Comparison of ENCODE assay signal across 24 cellular contexts in the genomic region with DNA sequence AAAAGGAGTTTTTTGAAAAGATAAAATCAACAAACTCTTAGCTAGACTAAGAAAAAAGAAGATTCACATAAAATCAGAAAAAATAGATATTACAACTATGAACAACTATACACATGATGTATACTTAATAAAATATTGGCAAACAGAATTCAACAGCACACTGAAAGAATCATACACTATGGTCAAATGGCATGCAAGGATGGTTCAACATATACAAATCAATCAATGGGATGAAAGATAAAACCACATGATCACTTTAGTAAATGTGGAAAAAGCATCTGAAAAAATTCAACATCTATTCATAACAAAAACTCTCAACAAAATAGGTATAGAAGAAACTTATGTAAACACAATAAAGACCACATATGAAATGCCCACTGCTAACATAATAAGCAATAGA.
A peak's percentile ranks its signal among the peaks of the same experiment; 100 is the strongest.
DNase-seq lines count a peak whose midpoint lies in the region; ATAC-seq, FAIRE-seq and TF ChIP-seq lines count a peak whose summit lies in the region.
"Had no signal": no experiment of that assay in that cellular context is flagged by ENCODE, and none has a peak within 500 bp of the region (broad histone marks: within the 10 kb centered on the region; RNA-seq: fewer than 3 reads in every experiment).

No MANE protein-coding gene starts in this region.

- FAIRE-seq in D721Med (lab: Jason Lieb, UNC) (peak; percentile 56), GM18507 (lab: Jason Lieb, UNC) (peak; percentile 39), K562 (lab: Jason Lieb, UNC) (no peak), H54 (lab: Jason Lieb, UNC) (no peak)
- FAIRE-seq: A549, GM12892 had no signal

- H3K27me3 ChIP-seq in K562 (ENCODE audit: control insufficient read depth in 2 of 2, insufficient read depth in 2 of 2, low read length in 2 of 2) (no peaks in the 10 kb centered on the region), H7 (ENCODE audit: control insufficient read depth, insufficient read depth, low read length) (no peaks in the 10 kb centered on the region)
- H3K27me3 ChIP-seq: BLaER1 treated with 17β-estradiol and CSF1 and Interleukin-3, amounts not matched to agents 10 nM and 100 nM had no signal

- TF ChIP-seq POLR2A in K562 (conservative IDR thresholded peaks at IDR 0.05), result no peak
- TF ChIP-seq POLR2A in H54 (IDR thresholded peaks at IDR 0.05; ENCODE audit: low read depth, low read length), result no peak

- H2AFZ ChIP-seq in K562 (ENCODE audit: low read depth, low read length), result no peak overlapping the region

- peaks cover 41% of the 10 kb centered on the region for H3K79me2 ChIP-seq in K562 (ENCODE audit: control insufficient read depth, insufficient read depth, low read length)

- H3K9ac ChIP-seq in K562 (ENCODE audit: insufficient read depth in 1 of 2, low read depth in 2 of 2, low read length in 2 of 2), result no peak overlapping the region
- H3K9ac ChIP-seq: BLaER1 treated with 17β-estradiol and CSF1 and Interleukin-3, amounts not matched to agents 10 nM and 100 nM had no signal

- BruUV-seq in K562 (replicated peaks; lab: Mats Ljungman, UMichigan), result no TSS peak

- no peak overlapping the region for H3K27ac ChIP-seq in K562 (ENCODE audit: extremely low read depth, low read depth, low read length)
- H3K27ac ChIP-seq: A549; BLaER1 treated with 17β-estradiol and CSF1 and Interleukin-3, amounts not matched to agents 10 nM and 100 nM; C4-2B had no signal

- CTCF ChIA-PET in K562 (lab: Yijun Ruan, JAX; ENCODE audit: low intra/inter-chr PET ratio), result no interaction called here

- H3K36me3 ChIP-seq in K562 (ENCODE audit: control insufficient read depth, insufficient read depth, low read length) (no peaks in the 10 kb centered on the region), H7 (replicated peaks; ENCODE audit: control insufficient read depth, insufficient read depth, low read length) (no peaks in the 10 kb centered on the region)

- no peak overlapping the region for H3K4me2 ChIP-seq in K562 (ENCODE audit: insufficient read depth, low read length)
- H3K4me2 ChIP-seq: A549; BLaER1 treated with 17β-estradiol and CSF1 and Interleukin-3, amounts not matched to agents 10 nM and 100 nM had no signal

- TF ChIP-seq CTCF in D721Med (IDR thresholded peaks at IDR 0.05; ENCODE audit: insufficient read depth, missing control alignments) (no peak), K562 (IDR thresholded peaks at IDR 0.05 in 2 of 3, conservative IDR thresholded peaks at IDR 0.05 in 1 of 3; ENCODE audit: insufficient read depth in 2 of 3, low read depth in 1 of 3, low read length in 3 of 3) (no peak)

- H3K9me3 ChIP-seq in K562 (replicated peaks; ENCODE audit: control insufficient read depth, insufficient read depth, low read depth, low read length), result peaks cover 6% of the 10 kb centered on the region; the same call in 1 of the 2 replicates

- TF ChIP-seq EP300 in K562 (IDR thresholded peaks at IDR 0.05; ENCODE audit: low read length), result no peak

- no peaks in the 10 kb centered on the region for H3K9me1 ChIP-seq in K562 (ENCODE audit: control insufficient read depth, insufficient read depth, low read length)

- in situ Hi-C loops in K562 (cut with MboI), result no loop called here

- POLR2A ChIA-PET in K562 (lab: Yijun Ruan, JAX), result no interaction called here

- TF ChIP-seq RAD21 in K562 (CRISPR knock-in tag; conservative IDR thresholded peaks at IDR 0.05 in 1 of 2, IDR thresholded peaks at IDR 0.05 in 1 of 2), result no peak

- intact Hi-C loops in K562 (cut with micrococcal nuclease), result no loop called here

- DNase-seq in D721Med (ENCODE audit: insufficient read length, low spot score) (no peak), GM18507 (ENCODE audit: extremely low spot score, insufficient read length, low read depth) (no peak), K562 (ENCODE audit: extremely low read depth in 1 of 4, low spot score in 3 of 4) (no peak), H54 (ENCODE audit: insufficient read length, low spot score) (no peak), H7 (no peak), inferior parietal cortex (ENCODE audit: extremely low spot score) (no peak), GF-D8 (lab: John Stamatoyannopoulos, UW) (no peak)
- DNase-seq: 8988T; AML-193; Caco-2; Calu3; CD4-positive, alpha-beta T cell; CD8-positive, alpha-beta T cell; DMS 273 treated with DMSO at 0.1 percent for 48 hours; DMS153; DMS53; DMS79; DND-41; EL had no signal

- no peaks in the 10 kb centered on the region for H3K4me1 ChIP-seq in K562 (replicated peaks in 1 of 2; ENCODE audit: control insufficient read depth in 2 of 2, insufficient read depth in 2 of 2, low read length in 2 of 2)
- H3K4me1 ChIP-seq: A549; BLaER1 treated with 17β-estradiol and CSF1 and Interleukin-3, amounts not matched to agents 10 nM and 100 nM; Caco-2 had no signal

- ATAC-seq in K562, result no peak
- ATAC-seq: A549; CD8-positive, alpha-beta T cell; GM12878 had no signal

- no peak overlapping the region for H3K4me3 ChIP-seq in K562
- H3K4me3 ChIP-seq in H7 (ENCODE audit: insufficient read depth, low read depth, low read length), result no peak overlapping the region
- H3K4me3 ChIP-seq: A549; BLaER1 treated with 17β-estradiol and CSF1 and Interleukin-3, amounts not matched to agents 10 nM and 100 nM; GM12878 had no signal

- H4K20me1 ChIP-seq in K562 (replicated peaks; ENCODE audit: control insufficient read depth, insufficient read depth, low read length), result no peaks in the 10 kb centered on the region

TF ChIP-seq in K562, 482 proteins besides CTCF, POLR2A, EP300 and RAD21:
- no peak for TF ChIP-seq SNIP1 (IDR thresholded peaks at IDR 0.05; ENCODE audit: low read depth)
- TF ChIP-seq ZNF324 (CRISPR knock-in tag; IDR thresholded peaks at IDR 0.05), result peak; percentile 97
- no peak for TF ChIP-seq GTF2E2 (tag; IDR thresholded peaks at IDR 0.05)
- no peak for TF ChIP-seq NFATC3 (IDR thresholded peaks at IDR 0.05)
- no peak for TF ChIP-seq POLR2AphosphoS5 (IDR thresholded peaks at IDR 0.05; ENCODE audit: control insufficient read depth, insufficient read depth, low read depth, low read length)
- no peak for TF ChIP-seq ZC3H4 (CRISPR knock-in tag; IDR thresholded peaks at IDR 0.05; ENCODE audit: borderline replicate concordance)
- peak; percentile 27 for TF ChIP-seq MEIS2 (IDR thresholded peaks at IDR 0.05; ENCODE audit: partially characterized antibody)
- TF ChIP-seq, protein P1, sequence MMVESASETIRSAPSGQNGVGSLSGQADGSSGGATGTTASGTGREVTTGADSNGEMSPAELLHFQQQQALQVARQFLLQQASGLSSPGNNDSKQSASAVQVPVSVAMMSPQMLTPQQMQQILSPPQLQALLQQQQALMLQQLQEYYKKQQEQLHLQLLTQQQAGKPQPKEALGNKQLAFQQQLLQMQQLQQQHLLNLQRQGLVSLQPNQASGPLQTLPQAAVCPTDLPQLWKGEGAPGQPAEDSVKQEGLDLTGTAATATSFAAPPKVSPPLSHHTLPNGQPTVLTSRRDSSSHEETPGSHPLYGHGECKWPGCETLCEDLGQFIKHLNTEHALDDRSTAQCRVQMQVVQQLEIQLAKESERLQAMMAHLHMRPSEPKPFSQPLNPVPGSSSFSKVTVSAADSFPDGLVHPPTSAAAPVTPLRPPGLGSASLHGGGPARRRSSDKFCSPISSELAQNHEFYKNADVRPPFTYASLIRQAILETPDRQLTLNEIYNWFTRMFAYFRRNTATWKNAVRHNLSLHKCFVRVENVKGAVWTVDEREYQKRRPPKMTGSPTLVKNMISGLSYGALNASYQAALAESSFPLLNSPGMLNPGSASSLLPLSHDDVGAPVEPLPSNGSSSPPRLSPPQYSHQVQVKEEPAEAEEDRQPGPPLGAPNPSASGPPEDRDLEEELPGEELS (CRISPR knock-in tag; IDR thresholded peaks at IDR 0.05; ENCODE audit: borderline replicate concordance), result no peak
- TF ChIP-seq TEAD4 (IDR thresholded peaks at IDR 0.05; ENCODE audit: low read length), result no peak
- TF ChIP-seq TEAD4 (CRISPR knock-in tag; IDR thresholded peaks at IDR 0.05; ENCODE audit: borderline replicate concordance), result no peak
- TF ChIP-seq GABPB1 (CRISPR knock-in tag; IDR thresholded peaks at IDR 0.05), result no peak
- no peak for TF ChIP-seq BACH1 (tag; IDR thresholded peaks at IDR 0.05)
- TF ChIP-seq ZFP36 (IDR thresholded peaks at IDR 0.05; ENCODE audit: low read depth, low read length, partially characterized antibody), result no peak
- TF ChIP-seq TRIM24 (IDR thresholded peaks at IDR 0.05), result peak in 1 of 2 experiments; percentile 43; a peak in 1 of 4 replicates
- TF ChIP-seq, protein P2, sequence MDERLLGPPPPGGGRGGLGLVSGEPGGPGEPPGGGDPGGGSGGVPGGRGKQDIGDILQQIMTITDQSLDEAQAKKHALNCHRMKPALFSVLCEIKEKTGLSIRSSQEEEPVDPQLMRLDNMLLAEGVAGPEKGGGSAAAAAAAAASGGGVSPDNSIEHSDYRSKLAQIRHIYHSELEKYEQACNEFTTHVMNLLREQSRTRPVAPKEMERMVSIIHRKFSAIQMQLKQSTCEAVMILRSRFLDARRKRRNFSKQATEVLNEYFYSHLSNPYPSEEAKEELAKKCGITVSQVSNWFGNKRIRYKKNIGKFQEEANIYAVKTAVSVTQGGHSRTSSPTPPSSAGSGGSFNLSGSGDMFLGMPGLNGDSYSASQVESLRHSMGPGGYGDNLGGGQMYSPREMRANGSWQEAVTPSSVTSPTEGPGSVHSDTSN (CRISPR knock-in tag; IDR thresholded peaks at IDR 0.05; ENCODE audit: low read depth), result no peak
- TF ChIP-seq, protein P2 (tag; conservative IDR thresholded peaks at IDR 0.05; ENCODE audit: low read depth), result 0 out of 2 replicates have a peak, but pooled peaks have one; percentile 15
- TF ChIP-seq HOXB6 (CRISPR knock-in tag; IDR thresholded peaks at IDR 0.05; ENCODE audit: borderline replicate concordance), result no peak
- TF ChIP-seq NR3C1 (CRISPR knock-in tag; IDR thresholded peaks at IDR 0.05), result no peak
